In genomic region chr7:24750441-24751055, GRCh38 we compare ENCODE assay signal across 23 cellular contexts. TPM values are rescaled to one million over a fixed set of nuclear protein-coding genes. Genes with fewer than 3 reads are reported as not detected.
A peak's percentile ranks its signal among the peaks of the same experiment; 100 is the strongest.
DNase-seq lines count a peak whose midpoint lies in the region; ATAC-seq and TF ChIP-seq lines count a peak whose summit lies in the region.
"Had no signal": no experiment of that assay in that cellular context is flagged by ENCODE, and none has a peak within 500 bp of the region (broad histone marks: within the 10 kb centered on the region; RNA-seq: fewer than 3 reads in every experiment).

No MANE protein-coding gene starts in this region.

- no peaks in the 10 kb centered on the region for H3K27me3 Mint-ChIP-seq in HFFc6 (ENCODE audit: insufficient read depth)

- in situ Hi-C loops in brain microvascular endothelial cell (cut with HindIII; ENCODE audit: low pct_ligation_motif_present, low sequenced_read_pairs) = no loop called here

- no peaks in the 10 kb centered on the region for H3K27me3 ChIP-seq in ACC112 (ENCODE audit: insufficient read depth, low read length)
- no peaks in the 10 kb centered on the region for H3K27me3 ChIP-seq in brain microvascular endothelial cell (replicated peaks)
- H3K27me3 ChIP-seq: MG63, Peyer's patch had no signal

- H3K4me1 Mint-ChIP-seq in HFFc6 (ENCODE audit: low read depth) = peaks cover 56% of the 10 kb centered on the region

- H2AFZ ChIP-seq in ACC112 (ENCODE audit: low read length, unreplicated experiment) = no peak overlapping the region

- H3K36me3 ChIP-seq in ACC112 (ENCODE audit: insufficient read depth, low read length) (peaks cover 4% of the 10 kb centered on the region; the same call in 1 of the 2 replicates), brain microvascular endothelial cell (replicated peaks) (no peaks in the 10 kb centered on the region)
- H3K36me3 ChIP-seq: BLaER1, MG63, Peyer's patch had no signal

- peaks cover 34% of the 10 kb centered on the region for H3K79me2 ChIP-seq in ACC112 (ENCODE audit: control insufficient read depth, insufficient read depth, low read length, unreplicated experiment)

- H3K27ac ChIP-seq in ACC112 (ENCODE audit: low read depth, low read length) = peak overlapping the region; percentile 47
- peak overlapping the region; percentile 62 for H3K27ac ChIP-seq in brain microvascular endothelial cell
- H3K27ac ChIP-seq: BLaER1, Peyer's patch had no signal

- H3K27ac Mint-ChIP-seq in HFFc6 = peak overlapping the region; percentile 42
- H3K27ac Mint-ChIP-seq: CD4-positive, alpha-beta T cell had no signal

- no peaks in the 10 kb centered on the region for H3K9me3 Mint-ChIP-seq in HFFc6
- H3K9me3 Mint-ChIP-seq: CD4-positive, alpha-beta T cell had no signal

- peaks cover 26% of the 10 kb centered on the region for H3K4me1 ChIP-seq in ACC112 (ENCODE audit: control insufficient read depth, insufficient read depth, low read length, unreplicated experiment)
- H3K4me1 ChIP-seq: BLaER1 had no signal

- DNase-seq in HFFc6 = no peak
- peak; percentile 48 for DNase-seq in brain microvascular endothelial cell
- DNase-seq in iris pigment epithelial cell (ENCODE audit: low read depth) = peak; percentile 63
- DNase-seq in C1 segment of cervical spinal cord (lab: John Stamatoyannopoulos, UW) = no peak
- DNase-seq in NCI-H2171 (lab: John Stamatoyannopoulos, UW) = no peak
- DNase-seq: 8988T; CD4-positive, alpha-beta T cell; COR-L47; GF-D8; KG1; MG63; NCI-H1105 treated with DMSO at 0.1 percent for 48 hours; NCI-H146; NCI-H2029; NCI-H526 treated with DMSO at 0.1 percent for 48 hours; OCI-M1; Peyer's patch; SIG-M5; SK-N-SH; SW 1271 had no signal

- H3K4me3 ChIP-seq in ACC112 (ENCODE audit: low read depth, low read length) = no peak overlapping the region
- H3K4me3 ChIP-seq in brain microvascular endothelial cell (ENCODE audit: low read depth, low read length) = no peak overlapping the region
- H3K4me3 ChIP-seq: BLaER1, MG63, Peyer's patch had no signal

- no peak for ATAC-seq in HG03439 (IDR thresholded peaks at IDR 0.05; ENCODE audit: unreplicated experiment)

- peaks cover 32% of the 10 kb centered on the region for H3K36me3 Mint-ChIP-seq in HFFc6 (ENCODE audit: low read depth)

- no peak for TF ChIP-seq CTCF in HFFc6 (IDR thresholded peaks at IDR 0.05)
- no peak for TF ChIP-seq CTCF in brain microvascular endothelial cell (IDR thresholded peaks at IDR 0.05; ENCODE audit: low read depth, low read length, missing control alignments)

- no peak overlapping the region for H3K4me3 Mint-ChIP-seq in HFFc6
- H3K4me3 Mint-ChIP-seq: CD4-positive, alpha-beta T cell had no signal

RNA-seq across cellular contexts. Expression of gene GSDME, which starts 6.7 kb away (rescaled TPM):
- 10 to 100 TPM; 37.1 to 49.8 (median 42.8) TPM for total RNA-seq in HFFc6 (2021; fragmentation: NEBNext Ultra II Directional; extraction: Animal tissue kit (Norgen Biotek cat#: 25700))

Comparison
In these comparisons a context has a peak if more than half of its experiments do, and no peak if none do; other contexts are left out.
1. DNase-seq: peak in brain microvascular endothelial cell (single experiment) and iris pigment epithelial cell (single experiment); none in HFFc6 (single experiment), C1 segment of cervical spinal cord (0 of 14) and NCI-H2171 (single experiment).